ENCODE assay signal across 9 cellular contexts in genomic region chr16:11780988-11781680, GRCh38. TPM values are rescaled to one million over a fixed set of nuclear protein-coding genes. Genes with fewer than 3 reads are reported as not detected.
DNase-seq lines count a peak whose midpoint lies in the region; ATAC-seq and TF ChIP-seq lines count a peak whose summit lies in the region.
"Had no signal": no experiment of that assay in that cellular context is flagged by ENCODE, and none has a peak within 500 bp of the region (broad histone marks: within the 10 kb centered on the region; RNA-seq: fewer than 3 reads in every experiment).

No MANE protein-coding gene starts in this region.

- peaks cover 35% of the 10 kb centered on the region for H3K4me1 ChIP-seq in psoas muscle

- peak overlapping the region; percentile 74 for H3K27ac ChIP-seq in psoas muscle

- H3K36me3 Mint-ChIP-seq in brain = peaks cover 43% of the 10 kb centered on the region

- H3K9me3 Mint-ChIP-seq in brain = no peaks in the 10 kb centered on the region

- H3K27me3 Mint-ChIP-seq in brain = no peaks in the 10 kb centered on the region

- no peaks in the 10 kb centered on the region for H3K9me3 ChIP-seq in psoas muscle

- intact Hi-C loops in psoas muscle (cut with DNase I) = loop anchor here in 1 of 2 donors (5.0 kb wide), 1 partner anchor 34 kb away; no protein-coding TSS in a partner anchor

- no peak overlapping the region for H3K4me3 ChIP-seq in psoas muscle

- 71 to 84% (median 78%) methylated on average over 4 of the region's 4 CpGs for WGBS in psoas muscle, 3 donors

- peak; percentile 13 for DNase-seq in DMS79 treated with DMSO at 0.1 percent for 48 hours (lab: John Stamatoyannopoulos, UW)
- no peak for DNase-seq in DMS79 (lab: John Stamatoyannopoulos, UW)
- peak; percentile 73 to 81 for DNase-seq in NCI-H524 (lab: John Stamatoyannopoulos, UW)
- DNase-seq in psoas muscle = no peak
- no peak for DNase-seq in iPS-NIHi11 (ENCODE audit: low spot score)
- DNase-seq in G401 (ENCODE audit: low spot score) = no peak
- DNase-seq: 8988T had no signal

- in situ Hi-C loops in G401 (cut with HindIII; ENCODE audit: low sequenced_read_pairs) = no loop called here

- H3K36me3 ChIP-seq in psoas muscle (ENCODE audit: insufficient read depth in 1 of 2, low read depth in 1 of 2) = peaks cover 0 to 51% of the 10 kb centered on the region in 2 donors

- no peak for ATAC-seq in psoas muscle
- no peak for ATAC-seq in HG03095 (IDR thresholded peaks at IDR 0.05; ENCODE audit: unreplicated experiment)

- peak overlapping the region; percentile 18 to 97 (median 87) for H3K27ac Mint-ChIP-seq in brain

- TF ChIP-seq CTCF in brain (conservative IDR thresholded peaks at IDR 0.05) = no peak
- TF ChIP-seq CTCF in psoas muscle (IDR thresholded peaks at IDR 0.05) = no peak

- H3K4me3 Mint-ChIP-seq in brain = peak overlapping the region in 4 of 5 experiments; percentile 25 to 32 (median 30)

- H3K27me3 ChIP-seq in psoas muscle (ENCODE audit: insufficient read depth in 3 of 3, low read length in 2 of 3) = no peaks in the 10 kb centered on the region

- peaks cover 39% of the 10 kb centered on the region for H3K4me1 Mint-ChIP-seq in brain

RNA-seq across cellular contexts. Expression of gene ZC3H7A, which starts 15.9 kb away (rescaled TPM):
- polyA plus RNA-seq in brain (ENCODE audit: insufficient read depth, low read depth, low replicate concordance) = 15.2 TPM
- total RNA-seq in psoas muscle = 10 to 100 TPM; 23.4 to 69.6 (median 40.0) TPM
- 10 to 100 TPM; 11.7 to 30.7 (median 19.7) TPM for polyA plus RNA-seq in psoas muscle
- total RNA-seq in G401 (2014; rRNA removed; shearing (Covaris generic)) = 37.0 and 54.2 TPM in 2 replicates

RNA-seq across cellular contexts. Expression of gene TXNDC11, which starts 38.5 kb away (rescaled TPM):
- 19.8 TPM for polyA plus RNA-seq in brain (ENCODE audit: insufficient read depth, low read depth, low replicate concordance)
- total RNA-seq in psoas muscle = 10 to 100 TPM; 21.3 to 37.2 (median 33.5) TPM
- 10 to 100 TPM; 38.8 to 49.1 (median 40.5) TPM for polyA plus RNA-seq in psoas muscle
- 25.4 and 31.9 TPM in 2 replicates for total RNA-seq in G401 (2014; rRNA removed; shearing (Covaris generic))

Comparison
In these comparisons a context has a peak if more than half of its experiments do, and no peak if none do; other contexts are left out.
1. DNase-seq: peak in DMS79 treated with DMSO at 0.1 percent for 48 hours (single experiment) and NCI-H524 (2 of 2); none in DMS79 (single experiment), psoas muscle (0 of 2), iPS-NIHi11 (single experiment) and G401 (single experiment).